In the genomic region with DNA sequence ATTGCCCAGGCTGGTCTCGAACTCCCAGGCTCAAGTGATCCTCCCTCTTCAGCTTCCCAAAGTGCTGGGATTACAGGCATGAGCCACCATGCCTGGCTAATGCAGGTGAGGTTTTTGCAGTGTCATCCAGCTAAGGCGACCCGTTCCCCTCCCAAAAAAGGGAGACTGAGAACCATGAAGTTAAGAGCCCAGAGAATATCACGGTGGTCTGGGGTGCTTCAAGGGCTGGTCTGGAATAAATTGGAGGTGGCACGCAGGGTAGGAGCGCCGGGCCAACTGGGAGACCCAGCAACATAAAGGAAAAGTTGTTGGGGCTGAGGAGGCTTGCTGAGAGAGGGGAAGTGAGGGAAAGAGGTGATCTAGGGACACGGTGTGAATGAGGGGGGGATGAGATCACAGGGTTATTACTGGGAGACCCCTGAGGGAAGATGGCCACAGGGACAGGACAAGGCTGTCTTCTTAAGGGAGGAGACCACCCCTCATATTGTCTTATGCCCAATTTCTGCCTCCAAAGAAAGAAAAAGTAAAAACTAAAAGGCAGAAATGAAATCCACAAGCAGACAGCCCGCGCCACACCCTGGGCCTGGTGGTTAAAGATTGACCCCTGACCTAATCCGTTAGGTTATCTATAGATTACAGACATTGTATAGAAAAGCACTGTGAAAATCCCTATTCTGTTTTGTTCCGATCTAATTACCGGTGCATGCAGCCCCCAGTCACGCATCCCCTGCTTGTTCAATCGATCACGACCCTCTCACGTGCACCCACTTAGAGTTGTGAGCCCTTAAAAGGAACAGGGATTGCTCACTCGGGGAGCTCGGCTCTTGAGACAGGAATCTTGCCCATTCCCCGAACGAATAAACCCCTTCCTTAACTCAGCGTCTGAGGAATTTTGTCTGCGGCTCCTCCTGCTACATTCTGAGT, we compare ENCODE assay signal across 6 cellular contexts. TPM values are rescaled to one million over a fixed set of nuclear protein-coding genes. Genes with fewer than 3 reads are reported as not detected.
A peak's percentile ranks its signal among the peaks of the same experiment; 100 is the strongest.
DNase-seq lines count a peak whose midpoint lies in the region; ATAC-seq and TF ChIP-seq lines count a peak whose summit lies in the region.
"Not testable (repeated sequence)": the region's sequence is repeated elsewhere in the genome, so short reads cannot be mapped to it uniquely, and the experiment has no call there.

No MANE protein-coding gene starts in this region.

- not testable (repeated sequence) for BruUV-seq in PC-3 (replicated peaks; lab: Mats Ljungman, UMichigan)

- H3K27me3 ChIP-seq in PC-3 (ENCODE audit: low read length) = not testable (repeated sequence)

- H3K36me3 Mint-ChIP-seq in activated T-helper 1 cell treated with anti-CD3 and anti-CD28 coated beads, Interleukin-12 subunit alpha, Interleukin-12 subunit beta, Interleukin-2, Interleukin-4 antibody, amounts not matched to agents 30 ng/mL and 10 ng/mL and 1 ng/mL, durations not matched to agents 14 hours and 24 hours and 36 hours (ENCODE audit: low read depth); endothelial cell (ENCODE audit: low read depth, unreplicated experiment); stimulated activated naive B cell treated with anti-CD40 and anti-IgM and Interleukin-4, amounts not matched to agents 10 μg/mL and 1 μg/mL and 100 μg/mL, for 72 hours: not testable (repeated sequence)

- H3K9me2 ChIP-seq in PC-3 (replicated peaks; ENCODE audit: low read length) = not testable (repeated sequence)

- H3K79me2 ChIP-seq in PC-3 (ENCODE audit: low read length) = not testable (repeated sequence)

- not testable (repeated sequence) for H3K9me3 ChIP-seq in PC-3 (ENCODE audit: low read length); mesodermal cell (ENCODE audit: control insufficient read depth, low read length)

- H3K27me3 Mint-ChIP-seq in activated T-helper 1 cell treated with anti-CD3 and anti-CD28 coated beads, Interleukin-12 subunit alpha, Interleukin-12 subunit beta, Interleukin-2, Interleukin-4 antibody, amounts not matched to agents 30 ng/mL and 10 ng/mL and 1 ng/mL, durations not matched to agents 14 hours and 24 hours and 36 hours (ENCODE audit: insufficient read depth) = peaks cover 20% of the 10 kb centered on the region
- peaks cover 12% of the 10 kb centered on the region for H3K27me3 Mint-ChIP-seq in endothelial cell (ENCODE audit: unreplicated experiment)
- H3K27me3 Mint-ChIP-seq in stimulated activated naive B cell treated with anti-CD40 and anti-IgM and Interleukin-4, amounts not matched to agents 10 μg/mL and 1 μg/mL and 100 μg/mL, for 72 hours = peaks cover 33 to 48% of the 10 kb centered on the region in 2 donors

- H3K9me3 Mint-ChIP-seq in activated T-helper 1 cell treated with anti-CD3 and anti-CD28 coated beads, Interleukin-12 subunit alpha, Interleukin-12 subunit beta, Interleukin-2, Interleukin-4 antibody, amounts not matched to agents 30 ng/mL and 10 ng/mL and 1 ng/mL, durations not matched to agents 14 hours and 24 hours and 36 hours; endothelial cell (ENCODE audit: unreplicated experiment); stimulated activated naive B cell treated with anti-CD40 and anti-IgM and Interleukin-4, amounts not matched to agents 10 μg/mL and 1 μg/mL and 100 μg/mL, for 72 hours: not testable (repeated sequence)

- H3K36me3 ChIP-seq in PC-3 (ENCODE audit: low read depth, low read length) = not testable (repeated sequence)
- peaks cover 10% of the 10 kb centered on the region for H3K36me3 ChIP-seq in mesodermal cell (ENCODE audit: control insufficient read depth, insufficient read depth, low read length)

- H3K27ac Mint-ChIP-seq in activated T-helper 1 cell treated with anti-CD3 and anti-CD28 coated beads, Interleukin-12 subunit alpha, Interleukin-12 subunit beta, Interleukin-2, Interleukin-4 antibody, amounts not matched to agents 30 ng/mL and 10 ng/mL and 1 ng/mL, durations not matched to agents 14 hours and 24 hours and 36 hours = peak overlapping the region; percentile 72
- H3K27ac Mint-ChIP-seq in endothelial cell (ENCODE audit: unreplicated experiment) = not testable (repeated sequence)
- H3K27ac Mint-ChIP-seq in stimulated activated naive B cell treated with anti-CD40 and anti-IgM and Interleukin-4, amounts not matched to agents 10 μg/mL and 1 μg/mL and 100 μg/mL, for 72 hours = peak overlapping the region; percentile 98

- H3K4me2 ChIP-seq in PC-3 (ENCODE audit: low read length) = peak overlapping the region; percentile 82; the same call in 1 of the 2 replicates

- DNase-seq in DMS 273 (lab: John Stamatoyannopoulos, UW; ENCODE audit: unreplicated experiment) = peak; percentile 66
- not testable (repeated sequence) for DNase-seq in PC-3; activated T-helper 1 cell treated with anti-CD3 and anti-CD28 coated beads, Interleukin-12 subunit alpha, Interleukin-12 subunit beta, Interleukin-2, Interleukin-4 antibody, amounts not matched to agents 30 ng/mL and 10 ng/mL and 1 ng/mL, durations not matched to agents 14 hours and 24 hours and 36 hours (ENCODE audit: low spot score); endothelial cell (ENCODE audit: low spot score); stimulated activated naive B cell treated with anti-CD40 and anti-IgM and Interleukin-4, amounts not matched to agents 10 μg/mL and 1 μg/mL and 100 μg/mL, for 72 hours

- not testable (repeated sequence) for TF ChIP-seq CTCF in PC-3 (conservative IDR thresholded peaks at IDR 0.05; ENCODE audit: low read depth, low read length); endothelial cell (IDR thresholded peaks at IDR 0.05; ENCODE audit: unreplicated experiment)

- not testable (repeated sequence) for H3K9ac ChIP-seq in PC-3 (ENCODE audit: low read length)

- H2AFZ ChIP-seq in PC-3 (ENCODE audit: low read length) = not testable (repeated sequence)

- not testable (repeated sequence) for ATAC-seq in PC-3; stimulated activated naive B cell treated with anti-CD40 and anti-IgM and Interleukin-4, amounts not matched to agents 10 μg/mL and 1 μg/mL and 100 μg/mL, for 72 hours (replicated peaks)

- peak overlapping the region; percentile 94 for H3K4me3 Mint-ChIP-seq in activated T-helper 1 cell treated with anti-CD3 and anti-CD28 coated beads, Interleukin-12 subunit alpha, Interleukin-12 subunit beta, Interleukin-2, Interleukin-4 antibody, amounts not matched to agents 30 ng/mL and 10 ng/mL and 1 ng/mL, durations not matched to agents 14 hours and 24 hours and 36 hours
- H3K4me3 Mint-ChIP-seq in endothelial cell (ENCODE audit: unreplicated experiment) = peak overlapping the region; percentile 94
- H3K4me3 Mint-ChIP-seq in stimulated activated naive B cell treated with anti-CD40 and anti-IgM and Interleukin-4, amounts not matched to agents 10 μg/mL and 1 μg/mL and 100 μg/mL, for 72 hours = peak overlapping the region; percentile 94 to 98

- POLR2A ChIA-PET in PC-3 (lab: Charles Lee; ENCODE audit: unreplicated experiment) = not testable (repeated sequence)

- not testable (repeated sequence) for H3F3A ChIP-seq in PC-3 (ENCODE audit: low read length, unreplicated experiment)

- not testable (repeated sequence) for H3K27ac ChIP-seq in PC-3 (ENCODE audit: low read length)
- peak overlapping the region; percentile 91 for H3K27ac ChIP-seq in mesodermal cell (ENCODE audit: low read depth, low read length, severe bottlenecking)

- not testable (repeated sequence) for H3K4me3 ChIP-seq in PC-3 (ENCODE audit: low read length)
- H3K4me3 ChIP-seq in mesodermal cell (ENCODE audit: extremely low read depth, insufficient read depth, low read length, poor library complexity, severe bottlenecking) = peak overlapping the region; percentile 46

- not testable (repeated sequence) for H3K4me1 ChIP-seq in PC-3 (ENCODE audit: insufficient read depth, low read length)
- H3K4me1 ChIP-seq in mesodermal cell (ENCODE audit: control insufficient read depth, insufficient read depth, low read length, poor library complexity, severe bottlenecking) = peaks cover 22% of the 10 kb centered on the region

- 68 to 76% methylated on average over 13 to 16 of the region's 23 CpGs for WGBS in mesodermal cell (ENCODE audit: insufficient coverage in 2 of 2), 2 experiments

- not testable (repeated sequence) for H4K20me1 ChIP-seq in PC-3 (ENCODE audit: low read length)

- CTCF ChIA-PET in PC-3 (lab: Charles Lee) = not testable (repeated sequence)

- peaks cover 24% of the 10 kb centered on the region for H3K4me1 Mint-ChIP-seq in activated T-helper 1 cell treated with anti-CD3 and anti-CD28 coated beads, Interleukin-12 subunit alpha, Interleukin-12 subunit beta, Interleukin-2, Interleukin-4 antibody, amounts not matched to agents 30 ng/mL and 10 ng/mL and 1 ng/mL, durations not matched to agents 14 hours and 24 hours and 36 hours (ENCODE audit: low read depth)
- not testable (repeated sequence) for H3K4me1 Mint-ChIP-seq in endothelial cell (ENCODE audit: unreplicated experiment)
- H3K4me1 Mint-ChIP-seq in stimulated activated naive B cell treated with anti-CD40 and anti-IgM and Interleukin-4, amounts not matched to agents 10 μg/mL and 1 μg/mL and 100 μg/mL, for 72 hours = peaks cover 17 to 25% of the 10 kb centered on the region in 2 donors

- intact Hi-C loops in PC-3 (cut with micrococcal nuclease); activated T-helper 1 cell treated with anti-CD3 and anti-CD28 coated beads, Interleukin-12 subunit alpha, Interleukin-12 subunit beta, Interleukin-2, Interleukin-4 antibody, amounts not matched to agents 30 ng/mL and 10 ng/mL and 1 ng/mL, durations not matched to agents 14 hours and 24 hours and 36 hours (cut with micrococcal nuclease): not testable (repeated sequence)

RNA-seq across cellular contexts. Expression of a gene that starts 0.6 kb away (rescaled TPM):
- 2.7 and 3.3 TPM in 2 replicates for total RNA-seq in PC-3 (2014; rRNA removed)
- total RNA-seq in activated T-helper 1 cell treated with anti-CD3 and anti-CD28 coated beads, Interleukin-12 subunit alpha, Interleukin-12 subunit beta, Interleukin-2, Interleukin-4 antibody, amounts not matched to agents 30 ng/mL and 10 ng/mL and 1 ng/mL, durations not matched to agents 14 hours and 24 hours and 36 hours = 1.2 TPM in 1 of 2 replicates, not detected in the other
- 44.8 TPM for total RNA-seq in endothelial cell (ENCODE audit: unreplicated experiment)
- 58.2 TPM for polyA plus RNA-seq in mesodermal cell (2013, experiment 1 of 2)
- polyA plus RNA-seq in mesodermal cell (2013, experiment 2 of 2) = 52.9 TPM

RNA-seq across cellular contexts. Expression of a gene that starts 8.2 kb away (rescaled TPM):
- total RNA-seq in PC-3 (2014; rRNA removed) = 2.7 and 3.6 TPM in 2 replicates
- total RNA-seq in activated T-helper 1 cell treated with anti-CD3 and anti-CD28 coated beads, Interleukin-12 subunit alpha, Interleukin-12 subunit beta, Interleukin-2, Interleukin-4 antibody, amounts not matched to agents 30 ng/mL and 10 ng/mL and 1 ng/mL, durations not matched to agents 14 hours and 24 hours and 36 hours = 0.41 and 0.42 TPM in 2 replicates
- 258 TPM for total RNA-seq in endothelial cell (ENCODE audit: unreplicated experiment)
- polyA plus RNA-seq in mesodermal cell (2013, experiment 1 of 2) = 395 TPM
- polyA plus RNA-seq in mesodermal cell (2013, experiment 2 of 2) = 321 TPM

RNA-seq across cellular contexts. Expression of a gene that starts 22.7 kb away (rescaled TPM):
- total RNA-seq in PC-3 (2014; rRNA removed) = 190 and 201 TPM in 2 replicates
- 209 and 211 TPM in 2 replicates for total RNA-seq in activated T-helper 1 cell treated with anti-CD3 and anti-CD28 coated beads, Interleukin-12 subunit alpha, Interleukin-12 subunit beta, Interleukin-2, Interleukin-4 antibody, amounts not matched to agents 30 ng/mL and 10 ng/mL and 1 ng/mL, durations not matched to agents 14 hours and 24 hours and 36 hours
- total RNA-seq in endothelial cell (ENCODE audit: unreplicated experiment) = 60.5 TPM
- 60.5 TPM for polyA plus RNA-seq in mesodermal cell (2013, experiment 1 of 2)
- 48.4 TPM for polyA plus RNA-seq in mesodermal cell (2013, experiment 2 of 2)

RNA-seq across cellular contexts. Expression of a gene that starts 28.3 kb away (rescaled TPM):
- total RNA-seq in PC-3 (2014; rRNA removed) (not detected in 2 replicates), endothelial cell (ENCODE audit: unreplicated experiment) (not detected)
- total RNA-seq in activated T-helper 1 cell treated with anti-CD3 and anti-CD28 coated beads, Interleukin-12 subunit alpha, Interleukin-12 subunit beta, Interleukin-2, Interleukin-4 antibody, amounts not matched to agents 30 ng/mL and 10 ng/mL and 1 ng/mL, durations not matched to agents 14 hours and 24 hours and 36 hours = not detected in 2 replicates
- polyA plus RNA-seq in mesodermal cell (2013, experiment 1 of 2) = not detected
- not detected for polyA plus RNA-seq in mesodermal cell (2013, experiment 2 of 2)

RNA-seq across cellular contexts. Expression of a gene that starts 32.1 kb away (rescaled TPM):
- total RNA-seq in PC-3 (2014; rRNA removed) (not detected in 2 replicates), endothelial cell (ENCODE audit: unreplicated experiment) (not detected)
- total RNA-seq in activated T-helper 1 cell treated with anti-CD3 and anti-CD28 coated beads, Interleukin-12 subunit alpha, Interleukin-12 subunit beta, Interleukin-2, Interleukin-4 antibody, amounts not matched to agents 30 ng/mL and 10 ng/mL and 1 ng/mL, durations not matched to agents 14 hours and 24 hours and 36 hours = not detected in 2 replicates
- not detected for polyA plus RNA-seq in mesodermal cell (2013, experiment 1 of 2)
- polyA plus RNA-seq in mesodermal cell (2013, experiment 2 of 2) = not detected

Comparison
In these comparisons a context has a peak if more than half of its experiments do, and no peak if none do; other contexts are left out.
1. RNA of a gene that starts 0.6 kb away (total RNA-seq): 44.8 TPM in endothelial cell (single experiment); 2.7 to 3.3 TPM in PC-3 and 1.2 TPM in activated T-helper 1 cell treated with anti-CD3 and anti-CD28 coated beads, Interleukin-12 subunit alpha, Interleukin-12 subunit beta, Interleukin-2, Interleukin-4 antibody, amounts not matched to agents 30 ng/mL and 10 ng/mL and 1 ng/mL, durations not matched to agents 14 hours and 24 hours and 36 hours; every median in the first group is over 10 times any median in the second.
2. RNA of a gene that starts 8.2 kb away (total RNA-seq): 258 TPM in endothelial cell (single experiment); 2.7 to 3.6 TPM in PC-3 and 0.41 to 0.42 TPM in activated T-helper 1 cell treated with anti-CD3 and anti-CD28 coated beads, Interleukin-12 subunit alpha, Interleukin-12 subunit beta, Interleukin-2, Interleukin-4 antibody, amounts not matched to agents 30 ng/mL and 10 ng/mL and 1 ng/mL, durations not matched to agents 14 hours and 24 hours and 36 hours; every median in the first group is over 10 times any median in the second.
3. Peak in every context shown above with its lines, with median percentiles within 50 percentile points of each other: H3K4me3 Mint-ChIP-seq.